Comparison of ENCODE assay signal across 17 cellular contexts in the genomic region with DNA sequence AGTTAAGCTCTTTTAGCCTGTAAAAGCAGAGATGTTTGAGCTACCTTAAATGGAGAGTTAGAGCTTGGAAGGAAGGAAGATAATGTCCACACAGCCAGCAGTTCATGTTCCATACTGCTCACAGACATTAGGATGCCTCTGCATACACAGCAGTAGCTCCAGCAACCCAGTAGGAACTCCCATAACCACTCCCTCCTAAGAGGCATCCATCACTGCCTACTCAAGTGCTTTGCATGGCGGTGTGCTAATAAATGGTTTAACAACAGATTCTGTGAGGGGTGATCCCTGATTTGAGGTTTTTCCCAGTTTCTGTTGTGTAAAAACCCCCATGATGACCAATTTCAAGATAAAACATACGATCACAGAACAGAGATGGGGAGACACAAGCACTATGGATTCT.
DNase-seq lines count a peak whose midpoint lies in the region; ATAC-seq, FAIRE-seq and TF ChIP-seq lines count a peak whose summit lies in the region.
"Had no signal": no experiment of that assay in that cellular context is flagged by ENCODE, and none has a peak within 500 bp of the region (broad histone marks: within the 10 kb centered on the region; RNA-seq: fewer than 3 reads in every experiment).

No MANE protein-coding gene starts in this region.

- ATAC-seq in upper lobe of left lung (ENCODE audit: low FRiP score in 2 of 2): no peak
- ATAC-seq: A549, GM12878, GM23338 had no signal

- H3K9me2 ChIP-seq in OCI-LY7 (ENCODE audit: insufficient read depth, low read length): no peaks in the 10 kb centered on the region

- H3K9me1 ChIP-seq in endothelial cell of umbilical vein (replicated peaks; ENCODE audit: control insufficient read depth, extremely low read depth, insufficient read depth, low read length): no peaks in the 10 kb centered on the region

- no peak for FAIRE-seq in endothelial cell of umbilical vein (lab: Jason Lieb, UNC)
- FAIRE-seq: A549, GM12878, H54 had no signal

- intact Hi-C loops in OCI-LY7 (cut with micrococcal nuclease; ENCODE audit: unreplicated experiment): no loop called here
- intact Hi-C loops in endothelial cell of umbilical vein (cut with micrococcal nuclease): no loop called here
- intact Hi-C loops in posterior vena cava (cut with DNase I): no loop called here

- H3K4me1 ChIP-seq in OCI-LY7 (ENCODE audit: insufficient read depth, low read length, poor library complexity, severe bottlenecking): no peaks in the 10 kb centered on the region
- peaks cover 5% of the 10 kb centered on the region for H3K4me1 ChIP-seq in endothelial cell of umbilical vein (ENCODE audit: control insufficient read depth, extremely low read depth, insufficient read depth, low read length)
- H3K4me1 ChIP-seq in upper lobe of left lung: no peaks in the 10 kb centered on the region
- H3K4me1 ChIP-seq: A549, BLaER1 had no signal

- peak in 2 of 3 experiments; percentile 8 to 16 for DNase-seq in NCI-H1417 (lab: John Stamatoyannopoulos, UW)
- no peak for DNase-seq in NCI-H1417 treated with DMSO at 0.1 percent for 48 hours (lab: John Stamatoyannopoulos, UW)
- no peak for DNase-seq in OCI-LY7 (ENCODE audit: low spot score)
- DNase-seq in endothelial cell of umbilical vein (ENCODE audit: low read depth, low spot score): no peak
- DNase-seq in posterior vena cava (ENCODE audit: low spot score): no peak
- DNase-seq in upper lobe of left lung: no peak
- no peak for DNase-seq in SIG-M5 treated with dmso at 0.1 percent for 504 hours (lab: John Stamatoyannopoulos, UW; ENCODE audit: unreplicated experiment)
- DNase-seq: CD4-positive, alpha-beta memory T cell; DMS153; DMS79; HCEC 1CT had no signal

- H3K27ac ChIP-seq in OCI-LY7 (ENCODE audit: low read depth, low read length, poor library complexity, severe bottlenecking): no peak overlapping the region
- no peak overlapping the region for H3K27ac ChIP-seq in endothelial cell of umbilical vein (ENCODE audit: insufficient read depth, low read depth, low read length)
- peak overlapping the region in 1 of 4 donors; percentile 27 for H3K27ac ChIP-seq in upper lobe of left lung
- H3K27ac ChIP-seq: 22Rv1, A549, BLaER1 had no signal

- BruUV-seq in OCI-LY7 (replicated peaks; lab: Mats Ljungman, UMichigan) (no TSS peak), endothelial cell of umbilical vein (replicated peaks; lab: Mats Ljungman, UMichigan) (no TSS peak)

- H4K20me1 ChIP-seq in OCI-LY7 (ENCODE audit: insufficient read depth, low read length): no peaks in the 10 kb centered on the region
- H4K20me1 ChIP-seq in endothelial cell of umbilical vein (replicated peaks; ENCODE audit: control insufficient read depth, extremely low read depth, insufficient read depth, low read length): no peaks in the 10 kb centered on the region
- H4K20me1 ChIP-seq: BLaER1 had no signal

- TF ChIP-seq EP300 in upper lobe of left lung (IDR thresholded peaks at IDR 0.05): no peak

- dilution Hi-C loops in endothelial cell of umbilical vein (cut with MboI; ENCODE audit: extremely low pct_ligation_motif_present, low sequenced_read_pairs): no loop called here

- H3K9me3 ChIP-seq in OCI-LY7 (ENCODE audit: low read length) (no peaks in the 10 kb centered on the region), endothelial cell of umbilical vein (replicated peaks; ENCODE audit: control insufficient read depth, insufficient read depth, low read length) (no peaks in the 10 kb centered on the region), upper lobe of left lung (no peaks in the 10 kb centered on the region)
- H3K9me3 ChIP-seq: A549, BLaER1 had no signal

- CTCF ChIA-PET in OCI-LY7 (lab: Charles Lee; ENCODE audit: unreplicated experiment) (no interaction called here), endothelial cell of umbilical vein (lab: Charles Lee) (no interaction called here)

- no peak overlapping the region for H3K9ac ChIP-seq in endothelial cell of umbilical vein (replicated peaks; ENCODE audit: extremely low read depth, insufficient read depth, low read length)
- H3K9ac ChIP-seq: BLaER1 had no signal

- no peak overlapping the region for H3K4me2 ChIP-seq in OCI-LY7 (ENCODE audit: low read length)
- peak overlapping the region; percentile 25 for H3K4me2 ChIP-seq in endothelial cell of umbilical vein (ENCODE audit: insufficient read depth, low read length)
- H3K4me2 ChIP-seq: A549, BLaER1, GM23338 had no signal

- no peak for TF ChIP-seq CTCF in OCI-LY7 (conservative IDR thresholded peaks at IDR 0.05; ENCODE audit: low read length)
- TF ChIP-seq CTCF in endothelial cell of umbilical vein (IDR thresholded peaks at IDR 0.05; ENCODE audit: extremely low read depth in 1 of 2, insufficient read depth in 1 of 2, low read depth in 1 of 2, low read length in 2 of 2): no peak
- no peak for TF ChIP-seq CTCF in upper lobe of left lung (IDR thresholded peaks at IDR 0.05)

- H3K27me3 ChIP-seq in endothelial cell of umbilical vein (ENCODE audit: control insufficient read depth in 2 of 2, insufficient read depth in 2 of 2, low read length in 2 of 2): no peaks in the 10 kb centered on the region
- H3K27me3 ChIP-seq in upper lobe of left lung: no peaks in the 10 kb centered on the region
- H3K27me3 ChIP-seq: BLaER1 had no signal

- POLR2A ChIA-PET in OCI-LY7 (lab: Charles Lee) (interaction anchor here (0.9 kb wide), 1 partner anchor 170 kb away, joined by 3 read pairs; no protein-coding TSS in a partner anchor), endothelial cell of umbilical vein (lab: Charles Lee) (no interaction called here)

- 88 to 98% methylated on average over 2 of the region's 2 CpGs for WGBS in upper lobe of left lung, 2 donors

- H3K79me2 ChIP-seq in OCI-LY7 (ENCODE audit: insufficient read depth, low read depth, low read length) (no peaks in the 10 kb centered on the region), endothelial cell of umbilical vein (ENCODE audit: control insufficient read depth, insufficient read depth, low read length) (no peaks in the 10 kb centered on the region)

- H3K4me3 ChIP-seq in OCI-LY7 (ENCODE audit: low read depth, low read length, poor library complexity, severe bottlenecking) (no peak overlapping the region), endothelial cell of umbilical vein (replicated peaks in 1 of 3; ENCODE audit: insufficient read depth in 1 of 3, low read depth in 1 of 3, low read length in 3 of 3) (no peak overlapping the region), upper lobe of left lung (no peak overlapping the region)
- H3K4me3 ChIP-seq: A549, BLaER1, GM12878, GM23338 had no signal

- 0 out of 2 replicates have a peak overlapping the region, but pooled peaks have one; percentile 7 for H2AFZ ChIP-seq in OCI-LY7 (ENCODE audit: low read length)
- no peak overlapping the region for H2AFZ ChIP-seq in endothelial cell of umbilical vein (ENCODE audit: low read depth, low read length)
- H2AFZ ChIP-seq: GM23338 had no signal

- H3K36me3 ChIP-seq in OCI-LY7 (ENCODE audit: insufficient read depth, low read length): no peaks in the 10 kb centered on the region
- no peaks in the 10 kb centered on the region for H3K36me3 ChIP-seq in endothelial cell of umbilical vein (ENCODE audit: control insufficient read depth in 2 of 2, extremely low read depth in 1 of 2, insufficient read depth in 2 of 2, low read length in 2 of 2)
- no peaks in the 10 kb centered on the region for H3K36me3 ChIP-seq in upper lobe of left lung
- H3K36me3 ChIP-seq: BLaER1 had no signal

- TF ChIP-seq POLR2A in endothelial cell of umbilical vein (IDR thresholded peaks at IDR 0.05; ENCODE audit: low read depth, low read length) (no peak), upper lobe of left lung (IDR thresholded peaks at IDR 0.05) (no peak)

TF ChIP-seq in endothelial cell of umbilical vein, 7 proteins besides CTCF, POLR2A, EP300 and RAD21:
- TF ChIP-seq GATA2 (IDR thresholded peaks at IDR 0.05; ENCODE audit: insufficient read depth, insufficient read length, low read depth, low read length) (no peak), FOS (IDR thresholded peaks at IDR 0.05; ENCODE audit: borderline replicate concordance, insufficient read depth, low read length) (no peak), POLR2AphosphoS5 (IDR thresholded peaks at IDR 0.05; ENCODE audit: insufficient read depth, low read depth, low read length) (no peak), EZH2 (IDR thresholded peaks at IDR 0.05; ENCODE audit: borderline replicate concordance, low read depth, low read length, severe bottlenecking) (no peak), JUN (IDR thresholded peaks at IDR 0.05; ENCODE audit: borderline replicate concordance, insufficient read depth, insufficient read length, low read depth) (no peak), MYC (IDR thresholded peaks at IDR 0.05; ENCODE audit: low read depth, low read length) (no peak)
- TF ChIP-seq, protein P1, sequence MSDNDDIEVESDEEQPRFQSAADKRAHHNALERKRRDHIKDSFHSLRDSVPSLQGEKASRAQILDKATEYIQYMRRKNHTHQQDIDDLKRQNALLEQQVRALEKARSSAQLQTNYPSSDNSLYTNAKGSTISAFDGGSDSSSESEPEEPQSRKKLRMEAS (IDR thresholded peaks at IDR 0.05; ENCODE audit: insufficient read depth, insufficient read length): no peak

Comparison
In these comparisons a context has a peak if more than half of its experiments do, and no peak if none do; other contexts are left out.
1. DNase-seq: peak in NCI-H1417 (2 of 3); none in NCI-H1417 treated with DMSO at 0.1 percent for 48 hours (single experiment), OCI-LY7 (single experiment), endothelial cell of umbilical vein (single experiment), posterior vena cava (single experiment), upper lobe of left lung (0 of 2) and SIG-M5 treated with dmso at 0.1 percent for 504 hours (single experiment).